12 cellular contexts compared by ENCODE assay signal in genomic region chr3:184564685-184565385, GRCh38. TPM values are rescaled to one million over a fixed set of nuclear protein-coding genes. Genes with fewer than 3 reads are reported as not detected.
A peak's percentile ranks its signal among the peaks of the same experiment; 100 is the strongest.
DNase-seq lines count a peak whose midpoint lies in the region; ATAC-seq and TF ChIP-seq lines count a peak whose summit lies in the region.
"Had no signal": no experiment of that assay in that cellular context is flagged by ENCODE, and none has a peak within 500 bp of the region (broad histone marks: within the 10 kb centered on the region; RNA-seq: fewer than 3 reads in every experiment).

No MANE protein-coding gene starts in this region.

- H3K4me1 Mint-ChIP-seq in WTC11: peaks cover 59% of the 10 kb centered on the region
- peaks cover 16% of the 10 kb centered on the region for H3K4me1 Mint-ChIP-seq in activated naive CD4-positive, alpha-beta T cell treated with anti-CD3 and anti-CD28 coated beads for 36 hours (ENCODE audit: low read depth)

- 13 to 57% methylated on average over 5 of the region's 5 CpGs for WGBS in sigmoid colon, 2 donors

- peak overlapping the region; percentile 37; the same call in 1 of the 2 replicates for H3K4me3 Mint-ChIP-seq in WTC11
- H3K4me3 Mint-ChIP-seq in activated naive CD4-positive, alpha-beta T cell treated with anti-CD3 and anti-CD28 coated beads for 36 hours: no peak overlapping the region

- H3K4me3 ChIP-seq in AG10803 (ENCODE audit: low read length): peak overlapping the region; percentile 75
- 0 out of 2 replicates have a peak overlapping the region, but pooled peaks have one; percentile 21 for H3K4me3 ChIP-seq in iPS-18c (ENCODE audit: insufficient read depth, low read depth, low read length)
- H3K4me3 ChIP-seq in sigmoid colon: no peak overlapping the region
- H3K4me3 ChIP-seq: psoas muscle had no signal

- no peaks in the 10 kb centered on the region for H3K9me3 Mint-ChIP-seq in WTC11
- no peaks in the 10 kb centered on the region for H3K9me3 Mint-ChIP-seq in activated naive CD4-positive, alpha-beta T cell treated with anti-CD3 and anti-CD28 coated beads for 36 hours

- H3K27ac Mint-ChIP-seq in WTC11: no peak overlapping the region
- no peak overlapping the region for H3K27ac Mint-ChIP-seq in activated naive CD4-positive, alpha-beta T cell treated with anti-CD3 and anti-CD28 coated beads for 36 hours

- intact Hi-C loops in sigmoid colon (cut with DNase I): no loop called here
- intact Hi-C loops in activated naive CD4-positive, alpha-beta T cell treated with anti-CD3 and anti-CD28 coated beads for 36 hours (cut with micrococcal nuclease): no loop called here

- no peak for TF ChIP-seq EP300 in sigmoid colon (IDR thresholded peaks at IDR 0.05)

- TF ChIP-seq CTCF in AG10803 (conservative IDR thresholded peaks at IDR 0.05; ENCODE audit: low read length) (no peak), WTC11 (IDR thresholded peaks at IDR 0.05) (no peak), sigmoid colon (IDR thresholded peaks at IDR 0.05) (no peak)

- ATAC-seq in WTC11: no peak
- ATAC-seq: psoas muscle had no signal

- H3K4me1 ChIP-seq in sigmoid colon: peaks cover 0 to 85% (median 65%) of the 10 kb centered on the region in 4 donors

- POLR2A ChIA-PET in WTC11 (lab: Charles Lee): interaction anchor here (1.2 kb wide), 1 partner anchor 40 kb away, joined by 3 read pairs; no protein-coding TSS in a partner anchor

- no peaks in the 10 kb centered on the region for H3K36me3 Mint-ChIP-seq in WTC11
- no peaks in the 10 kb centered on the region for H3K36me3 Mint-ChIP-seq in activated naive CD4-positive, alpha-beta T cell treated with anti-CD3 and anti-CD28 coated beads for 36 hours (ENCODE audit: low read depth)

- peaks cover 92% of the 10 kb centered on the region for H3K27me3 Mint-ChIP-seq in WTC11 (ENCODE audit: low read depth)
- peaks cover 35% of the 10 kb centered on the region for H3K27me3 Mint-ChIP-seq in activated naive CD4-positive, alpha-beta T cell treated with anti-CD3 and anti-CD28 coated beads for 36 hours (ENCODE audit: low read depth)

- no peaks in the 10 kb centered on the region for H3K27me3 ChIP-seq in sigmoid colon

- CTCF ChIA-PET in WTC11 (lab: Charles Lee): interaction anchor here (0.8 to 5.0 kb wide), 8 partner anchors 10 to 193 kb away, joined by 3 to 27 read pairs (median 4); no protein-coding TSS in a partner anchor
- CTCF ChIA-PET in activated naive CD4-positive, alpha-beta T cell treated with anti-CD3 and anti-CD28 coated beads for 36 hours (lab: Charles Lee): interaction anchor here (0.6 to 1.5 kb wide), 2 partner anchors 175 to 214 kb away, joined by 3 to 8 read pairs; no protein-coding TSS in a partner anchor

- H3K36me3 ChIP-seq in sigmoid colon: no peaks in the 10 kb centered on the region

- DNase-seq in AG10803 (ENCODE audit: low read depth) (no peak), WTC11 (ENCODE audit: low spot score) (no peak), sigmoid colon (no peak), NCI-H1092 treated with DMSO at 0.1 percent for 48 hours (lab: John Stamatoyannopoulos, UW) (no peak), NCI-H2081 treated with DMSO at 0.1 percent for 48 hours (lab: John Stamatoyannopoulos, UW) (no peak), NCI-H345 (lab: John Stamatoyannopoulos, UW) (no peak)
- DNase-seq in activated naive CD4-positive, alpha-beta T cell treated with anti-CD3 and anti-CD28 coated beads for 36 hours: no peak
- DNase-seq: activated CD4-positive, alpha-beta T cell treated with anti-CD3 and anti-CD28 coated beads for 4 hours; central memory CD4-positive, alpha-beta T cell; psoas muscle had no signal

- TF ChIP-seq POLR2A in sigmoid colon (IDR thresholded peaks at IDR 0.05): no peak

- peak overlapping the region; percentile 80 to 89 (median 81) for H3K27ac ChIP-seq in sigmoid colon
- H3K27ac ChIP-seq: KMS-11, psoas muscle had no signal

- H3K9me3 ChIP-seq in iPS-18c (ENCODE audit: control insufficient read depth, insufficient read depth, low read length) (peaks cover 3% of the 10 kb centered on the region), sigmoid colon (no peaks in the 10 kb centered on the region)
- H3K9me3 ChIP-seq: psoas muscle had no signal

TF ChIP-seq in WTC11, 78 proteins besides CTCF, POLR2A, EP300 and RAD21 (continues in another document):
- no peak for TF ChIP-seq USF2 (CRISPR knock-in tag; IDR thresholded peaks at IDR 0.05)
- no peak for TF ChIP-seq ATF3 (CRISPR knock-in tag; conservative IDR thresholded peaks at IDR 0.05)
- no peak for TF ChIP-seq ZNF263 (CRISPR knock-in tag; IDR thresholded peaks at IDR 0.05; ENCODE audit: low read depth)
- no peak for TF ChIP-seq PRDM15 (CRISPR knock-in tag; IDR thresholded peaks at IDR 0.05)
- no peak for TF ChIP-seq AFF4 (CRISPR knock-in tag; IDR thresholded peaks at IDR 0.05; ENCODE audit: borderline replicate concordance)
- no peak for TF ChIP-seq MYBL2 (CRISPR knock-in tag; IDR thresholded peaks at IDR 0.05)
- TF ChIP-seq ZNF396 (CRISPR knock-in tag; IDR thresholded peaks at IDR 0.05; ENCODE audit: borderline replicate concordance): no peak
- TF ChIP-seq ZNF671 (CRISPR knock-in tag; IDR thresholded peaks at IDR 0.05): no peak
- no peak for TF ChIP-seq GTF2I (CRISPR knock-in tag; conservative IDR thresholded peaks at IDR 0.05)
- no peak for TF ChIP-seq SOX15 (CRISPR knock-in tag; IDR thresholded peaks at IDR 0.05)

RNA-seq across cellular contexts. Expression of gene EPHB3, which starts 3.2 kb away (rescaled TPM):
- total RNA-seq in WTC11 (2021) (5.3 to 11.4 TPM (median 6.3 TPM) in 3 replicates), sigmoid colon (1 to 10 TPM; 1.8 to 2.8 (median 2.2) TPM)
- 10 to 100 TPM in 1 of 3 donors, 1 to 10 TPM in 2; 1.6 to 20.2 (median 1.8) TPM for polyA plus RNA-seq in sigmoid colon
- not detected for total RNA-seq in activated naive CD4-positive, alpha-beta T cell treated with anti-CD3 and anti-CD28 coated beads for 36 hours

Comparison
In these comparisons a context has a peak if more than half of its experiments do, and no peak if none do; other contexts are left out.
1. H3K4me3 ChIP-seq: peak in AG10803 (single experiment) and iPS-18c (single experiment); none in sigmoid colon (0 of 4).